9 cellular contexts compared by ENCODE assay signal in genomic region chr9:120918931-120919638, GRCh38. TPM values are rescaled to one million over a fixed set of nuclear protein-coding genes. Genes with fewer than 3 reads are reported as not detected.
A peak's percentile ranks its signal among the peaks of the same experiment; 100 is the strongest.
DNase-seq lines count a peak whose midpoint lies in the region; ATAC-seq, FAIRE-seq and TF ChIP-seq lines count a peak whose summit lies in the region.
"Had no signal": no experiment of that assay in that cellular context is flagged by ENCODE, and none has a peak within 500 bp of the region (broad histone marks: within the 10 kb centered on the region; RNA-seq: fewer than 3 reads in every experiment).

No MANE protein-coding gene starts in this region.

- no peaks in the 10 kb centered on the region for H3K79me2 ChIP-seq in astrocyte (ENCODE audit: insufficient read depth, low read length)

- H3K4me2 ChIP-seq in astrocyte (ENCODE audit: low read length) = no peak overlapping the region

- no peaks in the 10 kb centered on the region for H3K27me3 ChIP-seq in astrocyte (ENCODE audit: insufficient read depth, low read length)
- no peaks in the 10 kb centered on the region for H3K27me3 ChIP-seq in right lobe of liver
- H3K27me3 ChIP-seq in thoracic aorta (replicated peaks; ENCODE audit: insufficient read depth) = no peaks in the 10 kb centered on the region

- no peak for FAIRE-seq in astrocyte (lab: Jason Lieb, UNC)

- WGBS in right lobe of liver (ENCODE audit: insufficient coverage, low coverage, low lambda C conversion rate, missing lambda C conversion rate) = 62% methylated on average over 2 of the region's 15 CpGs

- no peaks in the 10 kb centered on the region for H4K20me1 ChIP-seq in astrocyte (ENCODE audit: insufficient read depth, low read length)

- H3K9me3 ChIP-seq in astrocyte (ENCODE audit: insufficient read depth, low read depth, low read length) = no peaks in the 10 kb centered on the region
- no peaks in the 10 kb centered on the region for H3K9me3 ChIP-seq in right lobe of liver
- H3K9me3 ChIP-seq in thoracic aorta = no peaks in the 10 kb centered on the region

- no peak overlapping the region for H3K4me3 ChIP-seq in astrocyte (ENCODE audit: insufficient read depth, low read depth, low read length)
- H3K4me3 ChIP-seq in right lobe of liver = no peak overlapping the region
- peak overlapping the region; percentile 23 for H3K4me3 ChIP-seq in thoracic aorta

- TF ChIP-seq CTCF in astrocyte (IDR thresholded peaks at IDR 0.05; ENCODE audit: insufficient read depth, low read depth, low read length) = no peak
- TF ChIP-seq CTCF in right lobe of liver (IDR thresholded peaks at IDR 0.05) = no peak
- no peak for TF ChIP-seq CTCF in thoracic aorta (IDR thresholded peaks at IDR 0.05)

- TF ChIP-seq POLR2A in right lobe of liver (IDR thresholded peaks at IDR 0.05) = no peak

- H3K4me1 Mint-ChIP-seq in activated CD4-positive, alpha-beta T cell treated with anti-CD3 and anti-CD28 coated beads, Interleukin-2, amount 10 ng/mL, durations not matched to agents 24 days and 14 days = peaks cover 73% of the 10 kb centered on the region
- peaks cover 19% of the 10 kb centered on the region for H3K4me1 Mint-ChIP-seq in astrocyte (ENCODE audit: low read depth, unreplicated experiment)

- H3K4me1 ChIP-seq in astrocyte (ENCODE audit: insufficient read depth, low read length) = peaks cover 8% of the 10 kb centered on the region
- H3K4me1 ChIP-seq in right lobe of liver = peaks cover 0 to 18% (median 3%) of the 10 kb centered on the region in 4 donors
- H3K4me1 ChIP-seq in thoracic aorta (ENCODE audit: control insufficient read depth in 1 of 2, low read depth in 2 of 2) = peaks cover 71 to 96% of the 10 kb centered on the region in 2 donors

- H3K36me3 Mint-ChIP-seq in activated CD4-positive, alpha-beta T cell treated with anti-CD3 and anti-CD28 coated beads, Interleukin-2, amount 10 ng/mL, durations not matched to agents 24 days and 14 days (ENCODE audit: low read depth) = peaks cover 93% of the 10 kb centered on the region
- H3K36me3 Mint-ChIP-seq in astrocyte (ENCODE audit: low read depth, unreplicated experiment) = no peaks in the 10 kb centered on the region

- ATAC-seq in right lobe of liver (peak in 2 of 4 donors; percentile 19 to 22), thoracic aorta (ENCODE audit: insufficient number of reproducible peaks, low FRiP score, low read depth) (no peak), GM21786 (IDR thresholded peaks at IDR 0.05; ENCODE audit: unreplicated experiment) (no peak)

- no peaks in the 10 kb centered on the region for H3K27me3 Mint-ChIP-seq in activated CD4-positive, alpha-beta T cell treated with anti-CD3 and anti-CD28 coated beads, Interleukin-2, amount 10 ng/mL, durations not matched to agents 24 days and 14 days
- H3K27me3 Mint-ChIP-seq in astrocyte (ENCODE audit: low read depth, unreplicated experiment) = no peaks in the 10 kb centered on the region

- H3K9me3 Mint-ChIP-seq in activated CD4-positive, alpha-beta T cell treated with anti-CD3 and anti-CD28 coated beads, Interleukin-2, amount 10 ng/mL, durations not matched to agents 24 days and 14 days = no peaks in the 10 kb centered on the region
- H3K9me3 Mint-ChIP-seq in astrocyte (ENCODE audit: unreplicated experiment) = peaks cover 2% of the 10 kb centered on the region

- no peak overlapping the region for H3K27ac ChIP-seq in astrocyte (ENCODE audit: low read depth, low read length)
- H3K27ac ChIP-seq in right lobe of liver = peak overlapping the region; percentile 37 to 57 (median 48)
- peak overlapping the region; percentile 96 for H3K27ac ChIP-seq in thoracic aorta

- no peak for DNase-seq in activated CD4-positive, alpha-beta T cell treated with anti-CD3 and anti-CD28 coated beads, Interleukin-2, amount 10 ng/mL, durations not matched to agents 24 days and 14 days
- DNase-seq in activated CD4-positive, alpha-beta T cell treated with anti-CD3 and anti-CD28 coated beads, Interleukin-2, amount 50 U/mL, for 4 hours = no peak
- DNase-seq in astrocyte (ENCODE audit: low read depth) = no peak
- DNase-seq in right lobe of liver = peak in 1 of 3 donors; percentile 42
- DNase-seq in thoracic aorta (ENCODE audit: low spot score) = no peak
- no peak for DNase-seq in NCI-H1092 treated with DMSO at 0.1 percent for 48 hours (lab: John Stamatoyannopoulos, UW)
- no peak for DNase-seq in NCI-H446 (lab: John Stamatoyannopoulos, UW)
- DNase-seq: NCI-H446 treated with DMSO at 0.1 percent for 48 hours had no signal

- H3K4me3 Mint-ChIP-seq in activated CD4-positive, alpha-beta T cell treated with anti-CD3 and anti-CD28 coated beads, Interleukin-2, amount 10 ng/mL, durations not matched to agents 24 days and 14 days = peak overlapping the region; percentile 93
- H3K4me3 Mint-ChIP-seq in astrocyte (ENCODE audit: unreplicated experiment) = no peak overlapping the region

- peak overlapping the region; percentile 0 for H3K9ac ChIP-seq in astrocyte (ENCODE audit: low read length)

- intact Hi-C loops in activated CD4-positive, alpha-beta T cell treated with anti-CD3 and anti-CD28 coated beads, Interleukin-2, amount 10 ng/mL, durations not matched to agents 24 days and 14 days (cut with micrococcal nuclease) = no loop called here
- intact Hi-C loops in right lobe of liver (cut with DNase I) = no loop called here

- H3K27ac Mint-ChIP-seq in activated CD4-positive, alpha-beta T cell treated with anti-CD3 and anti-CD28 coated beads, Interleukin-2, amount 10 ng/mL, durations not matched to agents 24 days and 14 days = peak overlapping the region; percentile 89
- H3K27ac Mint-ChIP-seq in astrocyte (ENCODE audit: unreplicated experiment) = peak overlapping the region; percentile 62

- H3K36me3 ChIP-seq in astrocyte (ENCODE audit: insufficient read depth, low read length) (no peaks in the 10 kb centered on the region), right lobe of liver (no peaks in the 10 kb centered on the region), thoracic aorta (no peaks in the 10 kb centered on the region)

- H2AFZ ChIP-seq in astrocyte (ENCODE audit: low read depth, low read length) = no peak overlapping the region

RNA-seq across cellular contexts. Expression of gene TRAF1, which starts 7.5 kb away (rescaled TPM):
- total RNA-seq in activated CD4-positive, alpha-beta T cell treated with anti-CD3 and anti-CD28 coated beads, Interleukin-2, amount 10 ng/mL, durations not matched to agents 24 days and 14 days = 164 and 166 TPM in 2 replicates
- total RNA-seq in astrocyte = 4.2 and 4.7 TPM in 2 replicates
- 1 to 10 TPM in 5 of 6 experiments, under 1 TPM in 1; 0.99 to 2.5 (median 2.1) TPM for total RNA-seq in right lobe of liver
- total RNA-seq in thoracic aorta = 10 to 100 TPM; 36.4 to 52.5 TPM

RNA-seq across cellular contexts. Expression of gene PHF19, which starts 42.1 kb away (rescaled TPM):
- total RNA-seq in activated CD4-positive, alpha-beta T cell treated with anti-CD3 and anti-CD28 coated beads, Interleukin-2, amount 10 ng/mL, durations not matched to agents 24 days and 14 days = 132 and 144 TPM in 2 replicates
- total RNA-seq in astrocyte (18.0 and 19.5 TPM in 2 replicates), right lobe of liver (1 to 10 TPM; 2.2 to 8.0 (median 5.2) TPM), thoracic aorta (10 to 100 TPM; 47.9 to 81.7 TPM)
